Comparison of ENCODE assay signal across 9 cellular contexts in genomic region chr15:43441316-43441715, GRCh38. TPM values are rescaled to one million over a fixed set of nuclear protein-coding genes. Genes with fewer than 3 reads are reported as not detected.
DNase-seq lines count a peak whose midpoint lies in the region; ATAC-seq lines count a peak whose summit lies in the region.
"Had no signal": no experiment of that assay in that cellular context is flagged by ENCODE, and none has a peak within 500 bp of the region (broad histone marks: within the 10 kb centered on the region; RNA-seq: fewer than 3 reads in every experiment).

No MANE protein-coding gene starts in this region.

- no peaks in the 10 kb centered on the region for H3K9me3 ChIP-seq in SJSA1 (replicated peaks)

- H3K27me3 ChIP-seq in SJSA1 (replicated peaks), result no peaks in the 10 kb centered on the region

- CTCF ChIA-PET in activated CD8-positive, alpha-beta memory T cell treated with anti-CD3 and anti-CD28 coated beads, Interleukin-2, amount 10 ng/mL, durations not matched to agents 7 days and 5 days (lab: Charles Lee), result interaction anchor here (0.5 to 3.4 kb wide), 15 partner anchors 9 to 342 kb away, joined by 3 to 66 read pairs (median 4); partner anchors contain the start of genes ELL3, TUBGCP4 and ZSCAN29

- H3K27ac Mint-ChIP-seq in activated CD8-positive, alpha-beta memory T cell treated with anti-CD3 and anti-CD28 coated beads, Interleukin-2, amount 10 ng/mL, durations not matched to agents 7 days and 5 days, result peak overlapping the region; percentile 93

- ATAC-seq in activated CD8-positive, alpha-beta memory T cell treated with anti-CD3 and anti-CD28 coated beads, Interleukin-2, amount 10 ng/mL, durations not matched to agents 7 days and 5 days, result peak; percentile 76
- no peak for ATAC-seq in GM19351 (IDR thresholded peaks at IDR 0.05; ENCODE audit: unreplicated experiment)

- peaks cover 12% of the 10 kb centered on the region for H3K4me1 ChIP-seq in SJSA1 (replicated peaks)
- H3K4me1 ChIP-seq: parathyroid adenoma had no signal

- no peaks in the 10 kb centered on the region for H3K9me3 Mint-ChIP-seq in activated CD8-positive, alpha-beta memory T cell treated with anti-CD3 and anti-CD28 coated beads, Interleukin-2, amount 10 ng/mL, durations not matched to agents 7 days and 5 days (ENCODE audit: low read depth)

- no peak for DNase-seq in activated CD8-positive, alpha-beta memory T cell treated with anti-CD3 and anti-CD28 coated beads, Interleukin-2, amount 10 ng/mL, durations not matched to agents 7 days and 5 days
- DNase-seq in activated CD8-positive, alpha-beta memory T cell treated with anti-CD3 and anti-CD28 coated beads, Interleukin-2, amount 50 U/mL, for 4 hours, result no peak
- DNase-seq in SJSA1 (ENCODE audit: low read depth in 1 of 2, low spot score in 2 of 2) (no peak), fibroblast of peridontal ligament (ENCODE audit: extremely low read depth) (peak; percentile 74), substantia nigra (lab: John Stamatoyannopoulos, UW) (no peak), iPS-NIHi11 (ENCODE audit: low spot score) (no peak)
- DNase-seq in stimulated activated CD4-positive, alpha-beta T cell treated with anti-CD3 and anti-CD28 coated beads, Interleukin-4, amount 100 ng/mL, for 1 hour, result no peak

- no peak overlapping the region for H3K4me3 ChIP-seq in SJSA1

- no peak overlapping the region for H3K4me3 Mint-ChIP-seq in activated CD8-positive, alpha-beta memory T cell treated with anti-CD3 and anti-CD28 coated beads, Interleukin-2, amount 10 ng/mL, durations not matched to agents 7 days and 5 days

- H3K27me3 Mint-ChIP-seq in activated CD8-positive, alpha-beta memory T cell treated with anti-CD3 and anti-CD28 coated beads, Interleukin-2, amount 10 ng/mL, durations not matched to agents 7 days and 5 days, result no peaks in the 10 kb centered on the region

- H3K4me1 Mint-ChIP-seq in activated CD8-positive, alpha-beta memory T cell treated with anti-CD3 and anti-CD28 coated beads, Interleukin-2, amount 10 ng/mL, durations not matched to agents 7 days and 5 days, result peaks cover 15% of the 10 kb centered on the region

- H3K36me3 ChIP-seq in SJSA1, result peaks cover 34% of the 10 kb centered on the region

- H3K36me3 Mint-ChIP-seq in activated CD8-positive, alpha-beta memory T cell treated with anti-CD3 and anti-CD28 coated beads, Interleukin-2, amount 10 ng/mL, durations not matched to agents 7 days and 5 days, result peaks cover 6% of the 10 kb centered on the region

- peak overlapping the region; percentile 89 for H3K27ac ChIP-seq in SJSA1
- H3K27ac ChIP-seq in substantia nigra (ENCODE audit: low read depth, low read length, poor library complexity, severe bottlenecking), result peak overlapping the region; percentile 37
- H3K27ac ChIP-seq: parathyroid adenoma had no signal

RNA-seq across cellular contexts. Expression of gene TP53BP1, which starts 51.6 kb away (rescaled TPM):
- 10 to 100 TPM; 23.3 to 25.8 TPM for total RNA-seq in activated CD8-positive, alpha-beta memory T cell treated with anti-CD3 and anti-CD28 coated beads, Interleukin-2, amount 10 ng/mL, durations not matched to agents 7 days and 5 days
- 22.2 and 31.2 TPM in 2 replicates for total RNA-seq in SJSA1 (2014; rRNA removed; shearing (Covaris generic))
